ENCODE assay signal across 8 cellular contexts in the genomic region with DNA sequence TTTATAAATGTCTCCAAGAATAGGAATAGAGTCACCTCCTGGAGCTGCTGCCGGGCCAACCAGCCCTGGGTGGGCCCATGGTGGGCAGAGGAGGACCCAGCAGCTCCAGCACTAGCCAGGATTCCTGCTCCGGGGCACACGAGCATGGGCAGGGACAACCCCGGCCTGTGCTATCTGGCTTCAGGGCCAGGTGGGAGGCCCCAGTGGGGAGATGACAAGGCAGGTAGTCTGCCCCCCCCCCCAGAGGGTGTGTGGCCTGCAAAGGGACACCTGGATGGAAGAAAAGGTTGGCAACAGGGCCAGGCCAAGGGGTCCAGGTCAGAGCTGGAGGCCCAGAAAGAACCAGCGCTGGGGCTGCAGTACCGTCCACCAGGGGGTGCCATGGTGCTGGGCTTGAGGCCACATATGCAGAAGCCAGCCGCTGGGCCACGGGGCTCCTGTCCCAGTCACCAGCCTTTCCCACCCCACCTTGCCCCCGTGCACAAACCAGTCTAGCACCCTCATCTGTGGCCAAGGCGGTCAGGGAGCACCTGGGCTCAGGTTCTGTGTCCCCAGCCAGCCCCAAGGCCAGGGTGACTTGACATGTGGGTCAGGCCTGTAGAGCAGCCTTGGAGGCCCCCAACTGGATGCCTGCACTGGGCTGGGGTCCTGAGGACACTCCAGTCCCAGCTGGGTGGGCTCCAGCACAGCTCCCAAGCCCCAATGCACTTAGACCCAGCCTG. TPM values are rescaled to one million over a fixed set of nuclear protein-coding genes. Genes with fewer than 3 reads are reported as not detected.
DNase-seq lines count a peak whose midpoint lies in the region; ATAC-seq and TF ChIP-seq lines count a peak whose summit lies in the region.

No MANE protein-coding gene starts in this region.

- H3K4me3 ChIP-seq in BE2C (ENCODE audit: low read depth, low read length) (no peak overlapping the region), HEK293 (ENCODE audit: low read depth, low read length) (no peak overlapping the region)

- POLR2A ChIA-PET in HEK293 (lab: Yijun Ruan, JAX): interaction anchor here (0.6 to 3.1 kb wide), 5 partner anchors 12 to 115 kb away, joined by 3 to 19 read pairs (median 4); partner anchors contain the start of gene TSSC4

- peaks cover 4% of the 10 kb centered on the region; the same call in 1 of the 2 replicates for H3K4me1 ChIP-seq in BE2C
- H3K4me1 ChIP-seq in HEK293 (ENCODE audit: control insufficient read depth, insufficient read depth, low read length): no peaks in the 10 kb centered on the region

- H3K27ac Mint-ChIP-seq in nephron progenitor cell: no peak overlapping the region

- H3K9me3 ChIP-seq in BE2C: no peaks in the 10 kb centered on the region
- H3K9me3 ChIP-seq in HEK293 (ENCODE audit: control insufficient read depth, insufficient read depth, low read depth, low read length): no peaks in the 10 kb centered on the region

- TF ChIP-seq CTCF in BE2C (IDR thresholded peaks at IDR 0.05; ENCODE audit: low read depth, low read length): peak; percentile 66
- peak; percentile 82 for TF ChIP-seq CTCF in HEK293 (tag by site-specific recombination; IDR thresholded peaks at IDR 0.05)
- TF ChIP-seq CTCF in nephron progenitor cell (IDR thresholded peaks at IDR 0.05): peak; percentile 79

- H3K36me3 ChIP-seq in BE2C: no peaks in the 10 kb centered on the region
- H3K36me3 ChIP-seq in HEK293 (ENCODE audit: control insufficient read depth in 2 of 2, insufficient read depth in 1 of 2, low read length in 2 of 2): no peaks in the 10 kb centered on the region

- no peaks in the 10 kb centered on the region for H3K9me3 Mint-ChIP-seq in nephron progenitor cell

- H3K27me3 Mint-ChIP-seq in nephron progenitor cell (ENCODE audit: low read depth, poor library complexity): peaks cover 4% of the 10 kb centered on the region

- H3K36me3 Mint-ChIP-seq in nephron progenitor cell (ENCODE audit: low read depth): no peaks in the 10 kb centered on the region

- DNase-seq in BE2C (peak; percentile 83), fibroblast of peridontal ligament (ENCODE audit: extremely low read depth) (peak; percentile 66), nephron progenitor cell (peak; percentile 90)
- peak; percentile 70 to 72 for DNase-seq in activated T-helper 1 cell treated with anti-CD3 and anti-CD28 coated beads, Interleukin-2, amount 50 U/mL, for 16 hours (ENCODE audit: low read depth in 1 of 2, low spot score in 1 of 2)
- peak; percentile 95 for DNase-seq in stimulated activated naive CD8-positive, alpha-beta T cell treated with anti-CD3 and anti-CD28 coated beads, Interleukin-15, Interleukin-2, amounts not matched to agents 100 U/mL and 50 U/mL, for 24 hours

- H3K4me3 Mint-ChIP-seq in nephron progenitor cell: no peak overlapping the region

- peak; percentile 41 for ATAC-seq in stimulated activated naive CD8-positive, alpha-beta T cell treated with anti-CD3 and anti-CD28 coated beads, Interleukin-15, Interleukin-2, amounts not matched to agents 100 U/mL and 50 U/mL, for 24 hours
- ATAC-seq in HG03565 (IDR thresholded peaks at IDR 0.05; ENCODE audit: unreplicated experiment): no peak

- CTCF ChIA-PET in HEK293 (lab: Yijun Ruan, JAX): interaction anchor here (0.5 to 9.4 kb wide), 37 partner anchors 9 to 1395 kb away, joined by 3 to 297 read pairs (median 4); partner anchors contain the start of genes CD81 and TSSC4

- H3K4me1 Mint-ChIP-seq in nephron progenitor cell: peaks cover 37% of the 10 kb centered on the region

- H3K27ac ChIP-seq in HEK293 (ENCODE audit: extremely low read depth, low read depth, low read length): no peak overlapping the region

- H3K27me3 ChIP-seq in BE2C: no peaks in the 10 kb centered on the region

TF ChIP-seq in HEK293, 187 proteins besides CTCF, POLR2A, EP300 and RAD21 (continues in another document):
- TF ChIP-seq ZFP37 (tag by site-specific recombination; IDR thresholded peaks at IDR 0.05) (no peak), PATZ1 (tag by site-specific recombination; IDR thresholded peaks at IDR 0.05) (peak; percentile 13; the same call in 1 of the 2 replicates), ZBTB1 (tag by site-specific recombination; IDR thresholded peaks at IDR 0.05) (no peak), ZNF624 (tag by site-specific recombination; IDR thresholded peaks at IDR 0.05) (no peak), YY1 (tag by site-specific recombination; IDR thresholded peaks at IDR 0.05) (no peak), ZNF654 (tag by site-specific recombination; IDR thresholded peaks at IDR 0.05; ENCODE audit: low read depth) (peak; percentile 39; the same call in 1 of the 2 replicates), ZNF398 (tag by site-specific recombination; IDR thresholded peaks at IDR 0.05) (no peak)

TF ChIP-seq in PFSK-1, 5 proteins besides CTCF, POLR2A, EP300 and RAD21:
- TF ChIP-seq TAF1 (IDR thresholded peaks at IDR 0.05; ENCODE audit: borderline replicate concordance, insufficient read depth, low read length): no peak
- TF ChIP-seq FOXP2 (optimal IDR thresholded peaks at IDR 0.05; ENCODE audit: borderline replicate concordance, extremely low read depth, extremely low read length, insufficient read depth): peak; percentile 65

RNA-seq across cellular contexts. Expression of gene TSPAN32, which starts 3.5 kb away (rescaled TPM):
- 3.5 TPM for polyA plus RNA-seq in BE2C (2012; ENCODE audit: insufficient read depth, insufficient read length, low read depth)
- 0.53 TPM for polyA plus RNA-seq in PFSK-1 (2012; ENCODE audit: insufficient read length, low read depth)

RNA-seq across cellular contexts. Expression of gene C11orf21, which starts 3.6 kb away (rescaled TPM):
- not detected for polyA plus RNA-seq in BE2C (2012; ENCODE audit: insufficient read depth, insufficient read length, low read depth)
- not detected for polyA plus RNA-seq in PFSK-1 (2012; ENCODE audit: insufficient read length, low read depth)

RNA-seq across cellular contexts. Expression of gene ASCL2, which starts 34.9 kb away (rescaled TPM):
- polyA plus RNA-seq in BE2C (2012; ENCODE audit: insufficient read depth, insufficient read length, low read depth): not detected
- not detected for polyA plus RNA-seq in PFSK-1 (2012; ENCODE audit: insufficient read length, low read depth)
